ENCODE assay signal across 8 cellular contexts in genomic region chr3:49802719-49803463, GRCh38. TPM values are rescaled to one million over a fixed set of nuclear protein-coding genes. Genes with fewer than 3 reads are reported as not detected.
DNase-seq lines count a peak whose midpoint lies in the region; ATAC-seq and TF ChIP-seq lines count a peak whose summit lies in the region.

INKA1 (plus strand) TSS chr3:49803261; CDS start chr3:49803393, 132 bp downstream.

- H3K9me3 ChIP-seq in ascending aorta: no peaks in the 10 kb centered on the region

- no peaks in the 10 kb centered on the region for H3K36me3 ChIP-seq in ascending aorta

- ATAC-seq in HG02588 (IDR thresholded peaks at IDR 0.05; ENCODE audit: unreplicated experiment) (peak; percentile 63), HG03469 (IDR thresholded peaks at IDR 0.05; ENCODE audit: unreplicated experiment) (no peak)

- TF ChIP-seq CTCF in GM12874 (IDR thresholded peaks at IDR 0.05; ENCODE audit: insufficient read depth, low read depth, low read length): peak; percentile 96
- peak; percentile 88 to 96 (median 89) for TF ChIP-seq CTCF in ascending aorta (IDR thresholded peaks at IDR 0.05)

- peak within 1 kb of the TSS; percentile 98 for H3K27ac ChIP-seq in ascending aorta

- DNase-seq in NCI-H1092 treated with DMSO at 0.1 percent for 48 hours (lab: John Stamatoyannopoulos, UW) (peak; percentile 64), T-helper 2 cell (peak; percentile 72 to 86 (median 82)), ascending aorta (ENCODE audit: low spot score in 2 of 2) (peak; percentile 49 to 93), hepatic stellate cell (ENCODE audit: low spot score) (peak; percentile 94), renal cortical epithelial cell (ENCODE audit: low read depth) (peak; percentile 44)

- H3K4me3 ChIP-seq in ascending aorta: peak within 1 kb of the TSS; percentile 84 to 86

- intact Hi-C loops in ascending aorta (cut with DNase I): loop anchor here (1.0 to 5.0 kb wide), 5 partner anchors 17 to 284 kb away; partner anchors contain the start of genes IP6K1, RBM5 and TRAIP

- peaks cover 22 to 40% of the 10 kb centered on the region in 2 donors for H3K4me1 ChIP-seq in ascending aorta

- no peaks in the 10 kb centered on the region for H3K27me3 ChIP-seq in ascending aorta

RNA-seq across cellular contexts. Expression of gene INKA1, which starts in this region (rescaled TPM):
- not detected for total RNA-seq in ascending aorta
- total RNA-seq in renal cortical epithelial cell: 0.15 and 0.17 TPM in 2 replicates

Comparison
In these comparisons a context has a peak if more than half of its experiments do, and no peak if none do; other contexts are left out.
1. Peak in DNase-seq, H3K4me3 ChIP-seq and H3K27ac ChIP-seq in ascending aorta; RNA of the gene not detected or under 1 TPM.
2. Peak in DNase-seq in renal cortical epithelial cell; RNA of the gene not detected or under 1 TPM.
3. DNase-seq: peak in every context shown above with its lines; median percentile 94 in hepatic stellate cell; 82 in T-helper 2 cell; 71 in ascending aorta; 64 in NCI-H1092 treated with DMSO at 0.1 percent for 48 hours; 44 in renal cortical epithelial cell.